ENCODE assay signal across 8 cellular contexts in the genomic region with DNA sequence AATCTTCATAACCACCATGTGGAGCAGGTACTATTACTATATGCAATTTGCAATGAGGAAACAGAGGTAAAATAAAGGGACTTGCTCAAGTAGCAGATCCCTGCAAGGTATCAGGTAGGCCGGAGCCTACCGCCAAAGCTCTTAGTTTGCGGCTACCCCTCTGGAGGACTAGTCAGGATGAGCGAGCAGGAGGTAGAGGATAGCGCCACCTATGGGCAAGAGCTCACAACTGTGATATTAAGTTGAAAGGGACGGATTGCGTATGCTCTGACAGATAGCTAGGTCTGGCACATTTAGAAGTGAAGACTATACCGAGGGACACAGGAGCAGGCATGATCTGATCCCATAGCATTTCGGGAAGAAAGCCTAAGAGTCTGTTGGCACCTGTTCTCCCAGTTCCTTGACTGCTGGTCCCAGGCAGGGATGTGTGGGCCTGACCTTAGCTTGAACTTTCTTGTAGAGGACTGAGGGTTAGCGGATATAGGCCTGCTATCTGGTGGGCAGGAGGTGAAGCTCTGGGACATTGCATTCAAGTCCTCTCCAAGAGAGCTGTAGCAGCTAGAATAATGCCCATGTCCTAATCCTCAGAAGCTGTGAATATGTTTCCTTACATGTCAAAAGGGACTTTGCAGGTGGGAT.
DNase-seq lines count a peak whose midpoint lies in the region; ATAC-seq, FAIRE-seq and TF ChIP-seq lines count a peak whose summit lies in the region.

No MANE protein-coding gene starts in this region.

- peak; percentile 72 for TF ChIP-seq CTCF in nephron progenitor cell (IDR thresholded peaks at IDR 0.05)

- H3K4me1 Mint-ChIP-seq in nephron progenitor cell = peaks cover 5% of the 10 kb centered on the region

- no peaks in the 10 kb centered on the region for H3K36me3 Mint-ChIP-seq in nephron progenitor cell (ENCODE audit: low read depth)

- no peak overlapping the region for H3K27ac Mint-ChIP-seq in nephron progenitor cell

- TF ChIP-seq POLR2A in H54 (IDR thresholded peaks at IDR 0.05; ENCODE audit: low read depth, low read length) (no peak), GM18505 (IDR thresholded peaks at IDR 0.05; ENCODE audit: borderline replicate concordance, extremely low read depth, insufficient read depth, insufficient read length) (no peak)

- H3K9me3 Mint-ChIP-seq in nephron progenitor cell = no peaks in the 10 kb centered on the region

- FAIRE-seq in H54 (lab: Jason Lieb, UNC) = no peak

- DNase-seq in NOMO-1 treated with DMSO at 0.1 percent for 48 hours (lab: John Stamatoyannopoulos, UW; ENCODE audit: unreplicated experiment) = peak; percentile 6
- no peak for DNase-seq in NOMO-1 treated with dmso at 0.1 percent for 144 hours (lab: John Stamatoyannopoulos, UW; ENCODE audit: unreplicated experiment)
- peak; percentile 12 for DNase-seq in H54 (ENCODE audit: insufficient read length, low spot score)
- DNase-seq in NCI-H2107 (lab: John Stamatoyannopoulos, UW) = peak; percentile 50
- peak; percentile 38 for DNase-seq in astrocyte of the hippocampus (ENCODE audit: low read depth, low spot score)
- peak; percentile 72 for DNase-seq in nephron progenitor cell
- DNase-seq in NCI-H526 treated with DMSO at 0.1 percent for 48 hours (lab: John Stamatoyannopoulos, UW) = no peak

- no peak for ATAC-seq in GM18505 (IDR thresholded peaks at IDR 0.05; ENCODE audit: unreplicated experiment)

- peaks cover 12% of the 10 kb centered on the region for H3K27me3 Mint-ChIP-seq in nephron progenitor cell (ENCODE audit: low read depth, poor library complexity)

- no peak overlapping the region for H3K4me3 Mint-ChIP-seq in nephron progenitor cell

Comparison
In these comparisons a context has a peak if more than half of its experiments do, and no peak if none do; other contexts are left out.
1. DNase-seq: peak in NOMO-1 treated with DMSO at 0.1 percent for 48 hours (single experiment), H54 (single experiment), NCI-H2107 (single experiment), astrocyte of the hippocampus (single experiment) and nephron progenitor cell (single experiment); none in NOMO-1 treated with dmso at 0.1 percent for 144 hours (single experiment) and NCI-H526 treated with DMSO at 0.1 percent for 48 hours (single experiment).